Comparison of ENCODE assay signal across 1 cellular context in the genomic region with DNA sequence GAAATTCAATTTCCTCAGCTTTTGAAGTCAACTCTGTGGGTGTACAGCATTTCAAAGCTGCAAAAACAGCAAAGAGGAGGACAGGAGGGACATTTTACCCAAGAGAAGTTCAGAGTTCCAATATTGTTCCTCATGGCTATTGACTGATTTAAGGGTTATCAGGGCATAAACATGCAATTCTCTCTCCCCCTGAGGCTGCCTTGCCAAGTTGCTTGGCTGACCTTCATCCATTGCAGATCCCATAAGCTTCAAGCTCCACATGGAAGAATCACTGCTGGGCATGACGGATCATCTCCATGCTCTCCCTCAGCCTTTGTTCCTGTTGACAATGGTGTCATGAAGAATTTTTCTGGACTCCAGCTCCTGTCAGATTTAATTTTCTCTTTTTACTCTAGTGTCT.
TF ChIP-seq lines count a peak whose summit lies in the region.

No MANE protein-coding gene starts in this region.

TF ChIP-seq in HepG2, 621 proteins besides CTCF, POLR2A, EP300 and RAD21:
- TF ChIP-seq, protein P1, sequence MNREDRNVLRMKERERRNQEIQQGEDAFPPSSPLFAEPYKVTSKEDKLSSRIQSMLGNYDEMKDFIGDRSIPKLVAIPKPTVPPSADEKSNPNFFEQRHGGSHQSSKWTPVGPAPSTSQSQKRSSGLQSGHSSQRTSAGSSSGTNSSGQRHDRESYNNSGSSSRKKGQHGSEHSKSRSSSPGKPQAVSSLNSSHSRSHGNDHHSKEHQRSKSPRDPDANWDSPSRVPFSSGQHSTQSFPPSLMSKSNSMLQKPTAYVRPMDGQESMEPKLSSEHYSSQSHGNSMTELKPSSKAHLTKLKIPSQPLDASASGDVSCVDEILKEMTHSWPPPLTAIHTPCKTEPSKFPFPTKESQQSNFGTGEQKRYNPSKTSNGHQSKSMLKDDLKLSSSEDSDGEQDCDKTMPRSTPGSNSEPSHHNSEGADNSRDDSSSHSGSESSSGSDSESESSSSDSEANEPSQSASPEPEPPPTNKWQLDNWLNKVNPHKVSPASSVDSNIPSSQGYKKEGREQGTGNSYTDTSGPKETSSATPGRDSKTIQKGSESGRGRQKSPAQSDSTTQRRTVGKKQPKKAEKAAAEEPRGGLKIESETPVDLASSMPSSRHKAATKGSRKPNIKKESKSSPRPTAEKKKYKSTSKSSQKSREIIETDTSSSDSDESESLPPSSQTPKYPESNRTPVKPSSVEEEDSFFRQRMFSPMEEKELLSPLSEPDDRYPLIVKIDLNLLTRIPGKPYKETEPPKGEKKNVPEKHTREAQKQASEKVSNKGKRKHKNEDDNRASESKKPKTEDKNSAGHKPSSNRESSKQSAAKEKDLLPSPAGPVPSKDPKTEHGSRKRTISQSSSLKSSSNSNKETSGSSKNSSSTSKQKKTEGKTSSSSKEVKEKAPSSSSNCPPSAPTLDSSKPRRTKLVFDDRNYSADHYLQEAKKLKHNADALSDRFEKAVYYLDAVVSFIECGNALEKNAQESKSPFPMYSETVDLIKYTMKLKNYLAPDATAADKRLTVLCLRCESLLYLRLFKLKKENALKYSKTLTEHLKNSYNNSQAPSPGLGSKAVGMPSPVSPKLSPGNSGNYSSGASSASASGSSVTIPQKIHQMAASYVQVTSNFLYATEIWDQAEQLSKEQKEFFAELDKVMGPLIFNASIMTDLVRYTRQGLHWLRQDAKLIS (CRISPR knock-in tag; IDR thresholded peaks at IDR 0.05) = no peak
- TF ChIP-seq RARG (CRISPR knock-in tag; IDR thresholded peaks at IDR 0.05; ENCODE audit: low read depth) = no peak
- no peak for TF ChIP-seq ZNF557 (CRISPR knock-in tag; IDR thresholded peaks at IDR 0.05)
- TF ChIP-seq SMC3 (IDR thresholded peaks at IDR 0.05; ENCODE audit: low read length) = no peak
- no peak for TF ChIP-seq ZNF556 (CRISPR knock-in tag; IDR thresholded peaks at IDR 0.05; ENCODE audit: borderline replicate concordance)
- TF ChIP-seq, protein P2, sequence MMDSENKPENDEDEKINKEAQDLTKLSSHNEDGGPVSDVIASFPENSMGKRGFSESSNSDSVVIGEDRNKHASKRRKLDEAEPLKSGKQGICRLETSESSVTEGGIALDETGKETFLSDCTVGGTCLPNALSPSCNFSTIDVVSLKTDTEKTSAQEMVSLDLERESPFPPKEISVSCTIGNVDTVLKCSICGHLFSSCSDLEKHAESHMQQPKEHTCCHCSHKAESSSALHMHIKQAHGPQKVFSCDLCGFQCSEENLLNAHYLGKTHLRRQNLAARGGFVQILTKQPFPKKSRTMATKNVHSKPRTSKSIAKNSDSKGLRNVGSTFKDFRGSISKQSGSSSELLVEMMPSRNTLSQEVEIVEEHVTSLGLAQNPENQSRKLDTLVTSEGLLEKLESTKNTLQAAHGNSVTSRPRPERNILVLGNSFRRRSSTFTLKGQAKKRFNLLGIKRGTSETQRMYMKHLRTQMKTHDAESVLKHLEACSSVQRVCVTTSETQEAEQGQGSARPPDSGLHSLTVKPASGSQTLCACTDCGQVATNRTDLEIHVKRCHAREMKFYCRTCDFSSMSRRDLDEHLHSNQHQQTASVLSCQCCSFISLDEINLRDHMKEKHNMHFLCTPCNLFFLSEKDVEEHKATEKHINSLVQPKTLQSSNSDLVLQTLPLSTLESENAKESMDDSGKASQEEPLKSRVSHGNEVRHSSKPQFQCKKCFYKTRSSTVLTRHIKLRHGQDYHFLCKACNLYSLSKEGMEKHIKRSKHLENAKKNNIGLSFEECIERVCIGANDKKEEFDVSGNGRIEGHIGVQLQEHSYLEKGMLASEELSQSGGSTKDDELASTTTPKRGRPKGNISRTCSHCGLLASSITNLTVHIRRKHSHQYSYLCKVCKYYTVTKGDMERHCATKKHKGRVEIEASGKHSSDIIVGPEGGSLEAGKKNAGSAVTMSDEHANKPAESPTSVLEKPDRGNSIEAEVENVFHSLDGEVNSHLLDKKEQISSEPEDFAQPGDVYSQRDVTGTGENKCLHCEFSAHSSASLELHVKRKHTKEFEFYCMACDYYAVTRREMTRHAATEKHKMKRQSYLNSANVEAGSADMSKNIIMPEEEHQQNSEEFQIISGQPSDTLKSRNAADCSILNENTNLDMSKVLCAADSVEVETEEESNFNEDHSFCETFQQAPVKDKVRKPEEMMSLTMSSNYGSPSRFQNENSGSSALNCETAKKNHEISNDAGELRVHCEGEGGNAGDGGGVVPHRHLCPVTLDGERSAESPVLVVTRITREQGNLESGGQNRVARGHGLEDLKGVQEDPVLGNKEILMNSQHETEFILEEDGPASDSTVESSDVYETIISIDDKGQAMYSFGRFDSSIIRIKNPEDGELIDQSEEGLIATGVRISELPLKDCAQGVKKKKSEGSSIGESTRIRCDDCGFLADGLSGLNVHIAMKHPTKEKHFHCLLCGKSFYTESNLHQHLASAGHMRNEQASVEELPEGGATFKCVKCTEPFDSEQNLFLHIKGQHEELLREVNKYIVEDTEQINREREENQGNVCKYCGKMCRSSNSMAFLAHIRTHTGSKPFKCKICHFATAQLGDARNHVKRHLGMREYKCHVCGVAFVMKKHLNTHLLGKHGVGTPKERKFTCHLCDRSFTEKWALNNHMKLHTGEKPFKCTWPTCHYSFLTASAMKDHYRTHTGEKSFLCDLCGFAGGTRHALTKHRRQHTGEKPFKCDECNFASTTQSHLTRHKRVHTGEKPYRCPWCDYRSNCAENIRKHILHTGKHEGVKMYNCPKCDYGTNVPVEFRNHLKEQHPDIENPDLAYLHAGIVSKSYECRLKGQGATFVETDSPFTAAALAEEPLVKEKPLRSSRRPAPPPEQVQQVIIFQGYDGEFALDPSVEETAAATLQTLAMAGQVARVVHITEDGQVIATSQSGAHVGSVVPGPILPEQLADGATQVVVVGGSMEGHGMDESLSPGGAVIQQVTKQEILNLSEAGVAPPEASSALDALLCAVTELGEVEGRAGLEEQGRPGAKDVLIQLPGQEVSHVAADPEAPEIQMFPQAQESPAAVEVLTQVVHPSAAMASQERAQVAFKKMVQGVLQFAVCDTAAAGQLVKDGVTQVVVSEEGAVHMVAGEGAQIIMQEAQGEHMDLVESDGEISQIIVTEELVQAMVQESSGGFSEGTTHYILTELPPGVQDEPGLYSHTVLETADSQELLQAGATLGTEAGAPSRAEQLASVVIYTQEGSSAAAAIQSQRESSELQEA (CRISPR knock-in tag; IDR thresholded peaks at IDR 0.05; ENCODE audit: not compliant biosample characterization) = no peak
- TF ChIP-seq ZNF431 (CRISPR knock-in tag; IDR thresholded peaks at IDR 0.05; ENCODE audit: borderline replicate concordance, low read depth) = no peak
- TF ChIP-seq, protein P3, sequence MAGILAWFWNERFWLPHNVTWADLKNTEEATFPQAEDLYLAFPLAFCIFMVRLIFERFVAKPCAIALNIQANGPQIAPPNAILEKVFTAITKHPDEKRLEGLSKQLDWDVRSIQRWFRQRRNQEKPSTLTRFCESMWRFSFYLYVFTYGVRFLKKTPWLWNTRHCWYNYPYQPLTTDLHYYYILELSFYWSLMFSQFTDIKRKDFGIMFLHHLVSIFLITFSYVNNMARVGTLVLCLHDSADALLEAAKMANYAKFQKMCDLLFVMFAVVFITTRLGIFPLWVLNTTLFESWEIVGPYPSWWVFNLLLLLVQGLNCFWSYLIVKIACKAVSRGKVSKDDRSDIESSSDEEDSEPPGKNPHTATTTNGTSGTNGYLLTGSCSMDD (CRISPR knock-in tag; IDR thresholded peaks at IDR 0.05) = no peak
- TF ChIP-seq, protein P4, sequence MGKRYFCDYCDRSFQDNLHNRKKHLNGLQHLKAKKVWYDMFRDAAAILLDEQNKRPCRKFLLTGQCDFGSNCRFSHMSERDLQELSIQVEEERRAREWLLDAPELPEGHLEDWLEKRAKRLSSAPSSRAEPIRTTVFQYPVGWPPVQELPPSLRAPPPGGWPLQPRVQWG (CRISPR knock-in tag; IDR thresholded peaks at IDR 0.05; ENCODE audit: borderline replicate concordance, low read depth) = no peak
- no peak for TF ChIP-seq HES4 (CRISPR knock-in tag; IDR thresholded peaks at IDR 0.05; ENCODE audit: borderline replicate concordance)
- TF ChIP-seq NBN (conservative IDR thresholded peaks at IDR 0.05) = no peak
- TF ChIP-seq ZNF432 (CRISPR knock-in tag; IDR thresholded peaks at IDR 0.05; ENCODE audit: borderline replicate concordance) = no peak
- no peak for TF ChIP-seq SCMH1 (CRISPR knock-in tag; IDR thresholded peaks at IDR 0.05; ENCODE audit: borderline replicate concordance)
- TF ChIP-seq, protein P5, sequence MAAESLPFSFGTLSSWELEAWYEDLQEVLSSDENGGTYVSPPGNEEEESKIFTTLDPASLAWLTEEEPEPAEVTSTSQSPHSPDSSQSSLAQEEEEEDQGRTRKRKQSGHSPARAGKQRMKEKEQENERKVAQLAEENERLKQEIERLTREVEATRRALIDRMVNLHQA (CRISPR knock-in tag; IDR thresholded peaks at IDR 0.05) = no peak
- TF ChIP-seq, protein P6, sequence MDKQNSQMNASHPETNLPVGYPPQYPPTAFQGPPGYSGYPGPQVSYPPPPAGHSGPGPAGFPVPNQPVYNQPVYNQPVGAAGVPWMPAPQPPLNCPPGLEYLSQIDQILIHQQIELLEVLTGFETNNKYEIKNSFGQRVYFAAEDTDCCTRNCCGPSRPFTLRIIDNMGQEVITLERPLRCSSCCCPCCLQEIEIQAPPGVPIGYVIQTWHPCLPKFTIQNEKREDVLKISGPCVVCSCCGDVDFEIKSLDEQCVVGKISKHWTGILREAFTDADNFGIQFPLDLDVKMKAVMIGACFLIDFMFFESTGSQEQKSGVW (CRISPR knock-in tag; IDR thresholded peaks at IDR 0.05; ENCODE audit: borderline replicate concordance) = no peak
- TF ChIP-seq NR2F2 (IDR thresholded peaks at IDR 0.05; ENCODE audit: borderline replicate concordance, low read depth) = no peak
- TF ChIP-seq KLF12 (CRISPR knock-in tag; IDR thresholded peaks at IDR 0.05; ENCODE audit: borderline replicate concordance) = no peak
